8 cellular contexts compared by ENCODE assay signal in genomic region chr6:27078734-27079357, GRCh38.
DNase-seq lines count a peak whose midpoint lies in the region; ATAC-seq and TF ChIP-seq lines count a peak whose summit lies in the region.

No MANE protein-coding gene starts in this region.

- H3K4me3 Mint-ChIP-seq in activated naive CD8-positive, alpha-beta T cell: peak overlapping the region; percentile 82
- peak overlapping the region; percentile 75 for H3K4me3 Mint-ChIP-seq in progenitor cell of endocrine pancreas (ENCODE audit: low read depth)

- H3K9me3 ChIP-seq in Panc1 (ENCODE audit: control insufficient read depth, insufficient read depth, low read depth, low read length): no peaks in the 10 kb centered on the region

- intact Hi-C loops in Panc1 (cut with micrococcal nuclease; ENCODE audit: unreplicated experiment): loop anchor here (5.0 kb wide), 1 partner anchor 472 kb away; no protein-coding TSS in a partner anchor
- intact Hi-C loops in head of caudate nucleus (cut with DNase I): loop anchor here (2.0 kb wide), 1 partner anchor 472 kb away; no protein-coding TSS in a partner anchor

- 0 out of 2 replicates have a peak, but pooled peaks cover 4% of the 10 kb centered on the region for H3K4me1 ChIP-seq in Panc1 (ENCODE audit: control insufficient read depth, insufficient read depth, low read length)

- in situ Hi-C loops in Panc1 (cut with HindIII; ENCODE audit: low pct_unique_long_range_greater_than_20kb, low sequenced_read_pairs): no loop called here

- TF ChIP-seq POLR2A in GM18505 (IDR thresholded peaks at IDR 0.05; ENCODE audit: borderline replicate concordance, extremely low read depth, insufficient read depth, insufficient read length): no peak

- peaks cover 7% of the 10 kb centered on the region for H3K4me1 Mint-ChIP-seq in activated naive CD8-positive, alpha-beta T cell (ENCODE audit: low read depth)
- H3K4me1 Mint-ChIP-seq in progenitor cell of endocrine pancreas (ENCODE audit: low read depth): peaks cover 7% of the 10 kb centered on the region

- no peaks in the 10 kb centered on the region for H3K36me3 Mint-ChIP-seq in activated naive CD8-positive, alpha-beta T cell
- no peaks in the 10 kb centered on the region for H3K36me3 Mint-ChIP-seq in progenitor cell of endocrine pancreas (ENCODE audit: insufficient read depth)

- no peaks in the 10 kb centered on the region for H3K36me3 ChIP-seq in Panc1 (ENCODE audit: control insufficient read depth, insufficient read depth, low read length)

- POLR2A ChIA-PET in Panc1 (lab: Charles Lee): no interaction called here

- H3K27ac ChIP-seq in Panc1 (ENCODE audit: low read length): no peak overlapping the region; the same call in 1 of the 2 replicates

- ATAC-seq in GM21515 (IDR thresholded peaks at IDR 0.05; ENCODE audit: unreplicated experiment) (peak; percentile 90), Panc1 (peak; percentile 98), GM18505 (IDR thresholded peaks at IDR 0.05; ENCODE audit: unreplicated experiment) (no peak)

- peaks cover 48% of the 10 kb centered on the region for H3K27me3 Mint-ChIP-seq in activated naive CD8-positive, alpha-beta T cell
- H3K27me3 Mint-ChIP-seq in progenitor cell of endocrine pancreas: peaks cover 3% of the 10 kb centered on the region

- peak; percentile 88 for DNase-seq in DMS53 (lab: John Stamatoyannopoulos, UW)
- peak; percentile 4 for DNase-seq in KG1 (lab: John Stamatoyannopoulos, UW)
- DNase-seq in Panc1 (ENCODE audit: low read depth, low spot score): peak; percentile 62
- peak in 32 of 42 donors; percentile 12 to 87 (median 58) for DNase-seq in head of caudate nucleus
- no peak for DNase-seq in progenitor cell of endocrine pancreas (ENCODE audit: low spot score, unreplicated experiment)

- H3K27ac Mint-ChIP-seq in activated naive CD8-positive, alpha-beta T cell: no peak overlapping the region
- H3K27ac Mint-ChIP-seq in progenitor cell of endocrine pancreas: peak overlapping the region; percentile 14

- no TSS peak for BruUV-seq in Panc1 (replicated peaks; lab: Mats Ljungman, UMichigan)

- CTCF ChIA-PET in Panc1 (lab: Charles Lee): interaction anchor here (0.7 to 1.2 kb wide), 3 partner anchors 15 to 471 kb away, joined by 3 to 4 read pairs (median 3); no protein-coding TSS in a partner anchor

- no peaks in the 10 kb centered on the region for H3K27me3 ChIP-seq in Panc1 (ENCODE audit: control insufficient read depth, insufficient read depth, low read length)

- TF ChIP-seq CTCF in Panc1 (IDR thresholded peaks at IDR 0.05) (peak; percentile 81), progenitor cell of endocrine pancreas (IDR thresholded peaks at IDR 0.05; ENCODE audit: unreplicated experiment) (peak; percentile 84)

- no peaks in the 10 kb centered on the region for H3K9me3 Mint-ChIP-seq in activated naive CD8-positive, alpha-beta T cell (ENCODE audit: low read depth)
- H3K9me3 Mint-ChIP-seq in progenitor cell of endocrine pancreas (ENCODE audit: low read depth): no peaks in the 10 kb centered on the region

- H3K4me3 ChIP-seq in Panc1 (ENCODE audit: low read depth in 2 of 2, low read length in 2 of 2): peak overlapping the region; percentile 46 to 51
